Comparison of ENCODE assay signal across 10 cellular contexts in the genomic region with DNA sequence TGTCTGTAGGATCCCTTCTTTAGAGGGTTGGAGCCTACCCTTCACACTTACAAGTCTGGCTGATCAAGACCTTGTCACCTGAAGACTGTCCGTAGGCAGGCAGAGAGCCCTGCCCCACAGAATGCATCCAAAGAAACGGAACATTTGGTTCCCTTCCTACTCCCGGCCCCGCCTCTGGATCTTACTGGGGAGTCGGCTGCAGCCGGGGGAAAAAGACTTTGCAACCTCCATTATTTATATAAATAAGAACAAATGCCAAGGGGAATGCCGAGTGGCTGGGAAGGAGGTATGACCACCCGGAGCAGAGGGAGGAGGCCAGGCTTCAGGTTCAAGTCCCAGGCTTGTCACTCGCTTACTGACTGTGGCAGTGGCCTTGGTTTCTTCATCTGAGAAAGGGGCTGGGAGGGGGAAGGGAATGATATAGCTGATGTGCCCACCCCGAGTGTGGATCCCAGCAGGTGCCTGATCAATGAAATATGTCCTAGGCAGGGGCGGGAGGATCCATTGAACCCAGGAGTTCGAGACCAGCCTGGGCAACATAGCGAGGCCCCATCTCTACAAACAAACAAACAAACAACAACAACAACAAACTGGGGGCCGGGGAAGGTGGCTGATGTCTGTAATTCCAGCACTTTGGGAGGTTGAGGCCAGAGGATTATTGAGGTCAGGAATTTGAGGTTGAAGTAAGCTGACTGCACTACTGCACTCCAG. TPM values are rescaled to one million over a fixed set of nuclear protein-coding genes. Genes with fewer than 3 reads are reported as not detected.
DNase-seq lines count a peak whose midpoint lies in the region; ATAC-seq, FAIRE-seq and TF ChIP-seq lines count a peak whose summit lies in the region.
"Had no signal": no experiment of that assay in that cellular context is flagged by ENCODE, and none has a peak within 500 bp of the region (broad histone marks: within the 10 kb centered on the region; RNA-seq: fewer than 3 reads in every experiment).

No MANE protein-coding gene starts in this region.

- in situ Hi-C loops in gastrocnemius medialis (cut with MboI; ENCODE audit: low sequenced_read_pairs in 4 of 4), result no loop called here

- H3K4me1 ChIP-seq in kidney (ENCODE audit: control insufficient read depth in 1 of 2, insufficient read depth in 1 of 2, low read depth in 1 of 2, low read length in 2 of 2), result peaks cover 8 to 11% of the 10 kb centered on the region in 2 donors
- H3K4me1 ChIP-seq in gastrocnemius medialis, result peaks cover 31 to 40% of the 10 kb centered on the region in 2 donors

- no peak for TF ChIP-seq CTCF in kidney (IDR thresholded peaks at IDR 0.05; ENCODE audit: borderline replicate concordance, extremely low read depth, insufficient read depth)
- TF ChIP-seq CTCF in gastrocnemius medialis (IDR thresholded peaks at IDR 0.05 in 4 of 5, conservative IDR thresholded peaks at IDR 0.05 in 1 of 5), result no peak

- intact Hi-C loops in kidney (cut with DNase I) (no loop called here), gastrocnemius medialis (cut with DNase I; ENCODE audit: low total_unique reads) (no loop called here)

- H3K27ac ChIP-seq in kidney (ENCODE audit: low read depth in 2 of 2, low read length in 2 of 2), result no peak overlapping the region
- H3K27ac ChIP-seq in gastrocnemius medialis, result peak overlapping the region; percentile 7 to 51 (median 43)

- H3K9me3 ChIP-seq in kidney (ENCODE audit: control insufficient read depth in 1 of 2, low read length in 2 of 2) (no peaks in the 10 kb centered on the region), gastrocnemius medialis (no peaks in the 10 kb centered on the region)
- H3K9me3 ChIP-seq: pancreas had no signal

- H3K27me3 ChIP-seq in gastrocnemius medialis, result peaks cover 0 to 3% (median 0%) of the 10 kb centered on the region in 3 donors
- H3K27me3 ChIP-seq: pancreas had no signal

- H3K36me3 ChIP-seq in kidney (ENCODE audit: control insufficient read depth in 1 of 2, insufficient read depth in 2 of 2, low read length in 2 of 2) (no peaks in the 10 kb centered on the region), gastrocnemius medialis (no peaks in the 10 kb centered on the region)
- H3K36me3 ChIP-seq: pancreas had no signal

- no peaks in the 10 kb centered on the region for H3K27me3 Mint-ChIP-seq in activated T-cell treated with anti-CD3 and anti-CD28 coated beads, Interleukin-2, amount 50 U/mL, for 72 hours (ENCODE audit: low read depth)

- peaks cover 81% of the 10 kb centered on the region for H3K4me1 Mint-ChIP-seq in activated T-cell treated with anti-CD3 and anti-CD28 coated beads, Interleukin-2, amount 50 U/mL, for 72 hours (ENCODE audit: low read depth)

- no peak for TF ChIP-seq POLR2A in gastrocnemius medialis (IDR thresholded peaks at IDR 0.05)

- no peaks in the 10 kb centered on the region for H3K36me3 Mint-ChIP-seq in activated T-cell treated with anti-CD3 and anti-CD28 coated beads, Interleukin-2, amount 50 U/mL, for 72 hours (ENCODE audit: insufficient read depth in 2 of 2)

- H3K4me3 Mint-ChIP-seq in activated T-cell treated with anti-CD3 and anti-CD28 coated beads, Interleukin-2, amount 50 U/mL, for 72 hours, result peak overlapping the region; percentile 77 to 78

- no peak for FAIRE-seq in kidney (lab: Jason Lieb, UNC)
- FAIRE-seq: pancreas had no signal

- DNase-seq in GF-D8 (lab: John Stamatoyannopoulos, UW) (peak; percentile 22), kidney (peak; percentile 41), gastrocnemius medialis (peak in 1 of 2 donors; percentile 33), MV-4-11 (lab: John Stamatoyannopoulos, UW) (no peak), NCI-H1436 treated with DMSO at 0.1 percent for 48 hours (lab: John Stamatoyannopoulos, UW) (no peak)
- DNase-seq in activated T-cell treated with anti-CD3 and anti-CD28 coated beads, Interleukin-2, amount 50 U/mL, for 72 hours, result no peak
- DNase-seq: NCI-H774 had no signal

- H3K9ac ChIP-seq in kidney (ENCODE audit: low read length in 2 of 2), result no peak overlapping the region

- H3K9me3 Mint-ChIP-seq in activated T-cell treated with anti-CD3 and anti-CD28 coated beads, Interleukin-2, amount 50 U/mL, for 72 hours, result no peaks in the 10 kb centered on the region

- peak overlapping the region; percentile 86 for H3K27ac Mint-ChIP-seq in activated T-cell treated with anti-CD3 and anti-CD28 coated beads, Interleukin-2, amount 50 U/mL, for 72 hours

- H3K4me3 ChIP-seq in kidney (ENCODE audit: low read length in 2 of 2) (no peak overlapping the region), gastrocnemius medialis (no peak overlapping the region)
- H3K4me3 ChIP-seq: pancreas had no signal

- no peak for ATAC-seq in activated T-cell treated with anti-CD3 and anti-CD28 coated beads, Interleukin-2, amount 50 U/mL, for 72 hours (replicated peaks in 1 of 2)
- ATAC-seq in gastrocnemius medialis, result no peak
- no peak for ATAC-seq in GM18511 (IDR thresholded peaks at IDR 0.05; ENCODE audit: unreplicated experiment)
- ATAC-seq in GM21367 (IDR thresholded peaks at IDR 0.05; ENCODE audit: unreplicated experiment), result no peak

RNA-seq across cellular contexts. Expression of gene RFX2, which starts 48.7 kb away (rescaled TPM):
- total RNA-seq in activated T-cell treated with anti-CD3 and anti-CD28 coated beads, Interleukin-2, amount 50 U/mL, for 72 hours, result 10 to 100 TPM in 1 of 2 donors, 1 to 10 TPM in 1; 8.7 to 11.6 TPM
- total RNA-seq in kidney (12.6 TPM), gastrocnemius medialis (10 to 100 TPM in 1 of 4 donors, 1 to 10 TPM in 2, under 1 TPM in 1; 0.31 to 10.5 (median 2.2) TPM)
- 4.6 TPM for polyA plus RNA-seq in kidney (ENCODE audit: insufficient read depth, low read depth, low replicate concordance)

Comparison
In these comparisons a context has a peak if more than half of its experiments do, and no peak if none do; other contexts are left out.
1. DNase-seq: peak in GF-D8 (single experiment) and kidney (single experiment); none in activated T-cell treated with anti-CD3 and anti-CD28 coated beads, Interleukin-2, amount 50 U/mL, for 72 hours (0 of 2), MV-4-11 (single experiment) and NCI-H1436 treated with DMSO at 0.1 percent for 48 hours (single experiment).
2. H3K27ac ChIP-seq: peak in gastrocnemius medialis (4 of 4); none in kidney (0 of 2).